1 cellular context compared by ENCODE assay signal in genomic region chr3:194418671-194419070, GRCh38.
TF ChIP-seq lines count a peak whose summit lies in the region.

No MANE protein-coding gene starts in this region.

TF ChIP-seq in HepG2, 621 proteins besides CTCF, POLR2A, EP300 and RAD21:
- TF ChIP-seq MNT (IDR thresholded peaks at IDR 0.05) (peak; percentile 95), CEBPB (IDR thresholded peaks at IDR 0.05; ENCODE audit: borderline replicate concordance, low read depth, low read length) (no peak), YY1 (IDR thresholded peaks at IDR 0.05; ENCODE audit: insufficient read depth, insufficient replicate concordance, low read depth, low read length) (no peak), DR1 (CRISPR knock-in tag; IDR thresholded peaks at IDR 0.05) (no peak)
